ENCODE assay signal across 8 cellular contexts in genomic region chr11:35404397-35404775, GRCh38. TPM values are rescaled to one million over a fixed set of nuclear protein-coding genes. Genes with fewer than 3 reads are reported as not detected.
A peak's percentile ranks its signal among the peaks of the same experiment; 100 is the strongest.
DNase-seq lines count a peak whose midpoint lies in the region; ATAC-seq and TF ChIP-seq lines count a peak whose summit lies in the region.

No MANE protein-coding gene starts in this region.

- H3K27me3 ChIP-seq in left lung (no peaks in the 10 kb centered on the region), ovary (no peaks in the 10 kb centered on the region)

- H3K36me3 ChIP-seq in left lung (no peaks in the 10 kb centered on the region), ovary (no peaks in the 10 kb centered on the region)

- 49 to 64% (median 53%) methylated on average over 7 of the region's 7 CpGs for WGBS in ovary, 3 donors

- peaks cover 2 to 3% (median 2%) of the 10 kb centered on the region in 3 donors for H3K27me3 Mint-ChIP-seq in CD14-positive monocyte (ENCODE audit: low read depth in 3 of 3)

- intact Hi-C loops in CD14-positive monocyte (cut with micrococcal nuclease) = loop anchor here in 1 of 2 donors (10.0 kb wide), 1 partner anchor 820 kb away; no protein-coding TSS in a partner anchor
- intact Hi-C loops in left lung (cut with DNase I) = no loop called here
- intact Hi-C loops in ovary (cut with DNase I) = no loop called here

- TF ChIP-seq EP300 in ovary (IDR thresholded peaks at IDR 0.05) = no peak

- TF ChIP-seq POLR2A in ovary (IDR thresholded peaks at IDR 0.05) = no peak

- no peaks in the 10 kb centered on the region for H3K36me3 Mint-ChIP-seq in CD14-positive monocyte

- peak overlapping the region in 1 of 2 donors; percentile 80 for H3K4me3 Mint-ChIP-seq in CD14-positive monocyte

- H3K9me3 Mint-ChIP-seq in CD14-positive monocyte = no peaks in the 10 kb centered on the region

- TF ChIP-seq CTCF in CD14-positive monocyte (IDR thresholded peaks at IDR 0.05) (peak; percentile 75), left lung (IDR thresholded peaks at IDR 0.05) (peak; percentile 37 to 40), ovary (IDR thresholded peaks at IDR 0.05) (no peak)

- H3K4me3 ChIP-seq in left lung = no peak overlapping the region
- no peak overlapping the region for H3K4me3 ChIP-seq in ovary

- ATAC-seq in left lung (peak; percentile 89), HG02571 (IDR thresholded peaks at IDR 0.05; ENCODE audit: unreplicated experiment) (no peak), GM21515 (IDR thresholded peaks at IDR 0.05; ENCODE audit: unreplicated experiment) (no peak), HG03108 (IDR thresholded peaks at IDR 0.05; ENCODE audit: unreplicated experiment) (no peak)

- DNase-seq in CD14-positive monocyte (ENCODE audit: low spot score) (no peak), H4 (ENCODE audit: low spot score) (peak; percentile 83), UCSD-AML1 (lab: John Stamatoyannopoulos, UW; ENCODE audit: unreplicated experiment) (peak; percentile 13), left lung (peak in 1 of 2 donors; percentile 43), ovary (no peak)

- H3K27ac ChIP-seq in left lung = no peak overlapping the region
- H3K27ac ChIP-seq in ovary = no peak overlapping the region

- H3K4me1 ChIP-seq in left lung (peaks cover 0 to 3% of the 10 kb centered on the region in 2 donors), ovary (ENCODE audit: insufficient read depth) (no peaks in the 10 kb centered on the region)

- H3K4me1 Mint-ChIP-seq in CD14-positive monocyte = peaks cover 2% of the 10 kb centered on the region

- H3K9me3 ChIP-seq in left lung (no peaks in the 10 kb centered on the region), ovary (no peaks in the 10 kb centered on the region)

- no peak overlapping the region for H3K27ac Mint-ChIP-seq in CD14-positive monocyte

RNA-seq across cellular contexts. Expression of gene SLC1A2, which starts 15.0 kb away (rescaled TPM):
- polyA plus RNA-seq in CD14-positive monocyte = not detected
- 0.84 and 1.7 TPM in 2 replicates for total RNA-seq in H4 (2014; rRNA removed; shearing (Covaris generic))
- 1 to 10 TPM in 1 of 2 donors, under 1 TPM in 1; 0.89 to 1.5 TPM for total RNA-seq in left lung
- total RNA-seq in ovary = under 1 TPM; 0.10 to 0.80 (median 0.20) TPM
- under 1 TPM; 0.02 to 0.15 TPM for polyA plus RNA-seq in ovary

Comparison
In these comparisons a context has a peak if more than half of its experiments do, and no peak if none do; other contexts are left out.
1. DNase-seq: peak in H4 (single experiment) and UCSD-AML1 (single experiment); none in CD14-positive monocyte (single experiment) and ovary (0 of 5).
2. CTCF ChIP-seq: peak in CD14-positive monocyte (single experiment) and left lung (2 of 2); none in ovary (0 of 3).